Comparison of ENCODE assay signal across 12 cellular contexts in the genomic region with DNA sequence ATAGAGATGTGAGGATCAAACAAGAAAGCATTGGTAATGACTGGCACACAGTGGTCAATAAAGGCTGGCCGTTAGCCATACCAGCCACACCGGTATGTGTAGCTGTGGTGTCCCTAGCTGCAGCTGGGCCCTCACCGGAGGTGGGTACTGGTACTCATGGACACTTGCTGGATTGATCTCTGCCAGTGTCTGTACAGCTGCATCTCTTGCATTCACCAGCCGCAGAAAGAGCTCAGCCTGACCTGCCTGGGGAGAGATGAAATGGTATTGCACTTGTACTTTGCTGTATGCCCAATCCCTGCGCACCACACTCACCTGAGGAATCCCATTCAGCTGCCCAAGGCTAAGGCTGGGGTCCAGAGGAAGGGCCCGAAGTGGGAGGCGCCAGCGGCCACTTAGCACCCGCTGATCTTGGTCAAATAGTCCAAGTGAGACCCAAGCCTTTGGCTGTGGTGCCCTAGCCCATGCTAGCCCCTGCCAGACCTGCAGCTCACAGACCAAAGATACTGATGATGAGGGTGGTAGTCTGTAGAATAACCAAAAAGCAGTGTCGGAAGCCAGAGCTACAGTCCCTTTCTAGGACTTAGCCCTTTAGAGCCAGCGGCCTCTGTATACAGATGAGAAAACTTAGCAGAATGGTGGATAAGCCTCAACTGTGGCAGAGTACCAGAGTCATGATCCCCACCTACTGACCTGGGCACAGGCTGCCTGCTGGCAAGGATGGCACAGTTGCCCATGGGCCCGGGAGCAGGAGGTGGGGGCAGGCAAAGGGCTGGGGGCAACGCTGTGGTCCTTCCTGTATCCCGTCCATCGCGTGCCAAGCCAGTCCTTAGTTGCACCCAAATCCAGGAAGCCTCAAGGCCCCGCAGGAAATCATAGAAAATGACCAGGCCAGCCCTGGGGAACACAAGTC. TPM values are rescaled to one million over a fixed set of nuclear protein-coding genes. Genes with fewer than 3 reads are reported as not detected.
DNase-seq lines count a peak whose midpoint lies in the region; ATAC-seq, FAIRE-seq and TF ChIP-seq lines count a peak whose summit lies in the region.
"Had no signal": no experiment of that assay in that cellular context is flagged by ENCODE, and none has a peak within 500 bp of the region (broad histone marks: within the 10 kb centered on the region; RNA-seq: fewer than 3 reads in every experiment).

No MANE protein-coding gene starts in this region.

- H3K4me3 ChIP-seq in RWPE2 (ENCODE audit: severe bottlenecking) (no peak overlapping the region), heart left ventricle (no peak overlapping the region), small intestine (ENCODE audit: low read depth in 1 of 2, low read length in 2 of 2) (no peak overlapping the region), osteoblast (ENCODE audit: insufficient read depth, low read length) (no peak overlapping the region)
- H3K4me3 ChIP-seq: pancreas had no signal

- no peak for TF ChIP-seq CTCF in RWPE2 (IDR thresholded peaks at IDR 0.05; ENCODE audit: poor library complexity, severe bottlenecking)
- no peak for TF ChIP-seq CTCF in heart left ventricle (IDR thresholded peaks at IDR 0.05)
- TF ChIP-seq CTCF in osteoblast (IDR thresholded peaks at IDR 0.05; ENCODE audit: extremely low read depth, low read depth, low read length), result no peak

- 84 to 87% (median 85%) methylated on average over 15 to 17 of the region's 17 CpGs for WGBS in heart left ventricle, 4 donors
- 85 to 90% (median 86%) methylated on average over 17 of the region's 17 CpGs for WGBS in small intestine, 3 donors

- H3K27ac ChIP-seq in RWPE2 (ENCODE audit: poor library complexity, severe bottlenecking) (no peak overlapping the region), heart left ventricle (peak overlapping the region; percentile 11 to 76 (median 57)), small intestine (ENCODE audit: low read depth in 1 of 2, low read length in 1 of 2) (peak overlapping the region; percentile 25 to 47), osteoblast (ENCODE audit: low read depth, low read length) (no peak overlapping the region)
- H3K27ac ChIP-seq: pancreas had no signal

- peaks cover 2% of the 10 kb centered on the region for H4K20me1 ChIP-seq in osteoblast (ENCODE audit: insufficient read depth, low read length)

- H3K27me3 ChIP-seq in RWPE2 (ENCODE audit: insufficient read depth, poor library complexity, severe bottlenecking) (no peaks in the 10 kb centered on the region), heart left ventricle (no peaks in the 10 kb centered on the region), small intestine (ENCODE audit: control insufficient read depth in 2 of 2, insufficient read depth in 2 of 2, low read length in 2 of 2) (no peaks in the 10 kb centered on the region), osteoblast (ENCODE audit: insufficient read depth, low read length) (no peaks in the 10 kb centered on the region)
- H3K27me3 ChIP-seq: pancreas had no signal

- H3K4me2 ChIP-seq in osteoblast (ENCODE audit: insufficient read depth, low read length), result no peak overlapping the region

- H3K36me3 ChIP-seq in RWPE2 (ENCODE audit: low read depth) (peaks cover 33% of the 10 kb centered on the region), heart left ventricle (peaks cover 0 to 79% (median 45%) of the 10 kb centered on the region in 9 donors), small intestine (ENCODE audit: control insufficient read depth in 2 of 2, insufficient read depth in 2 of 2, low read length in 2 of 2) (peaks cover 12 to 23% of the 10 kb centered on the region in 2 donors), osteoblast (ENCODE audit: insufficient read depth, low read length) (peaks cover 27% of the 10 kb centered on the region)

- H3K9me3 ChIP-seq in RWPE2 (ENCODE audit: severe bottlenecking) (no peaks in the 10 kb centered on the region), heart left ventricle (no peaks in the 10 kb centered on the region), small intestine (ENCODE audit: control insufficient read depth, low read depth) (no peaks in the 10 kb centered on the region), osteoblast (ENCODE audit: low read depth, low read length) (no peaks in the 10 kb centered on the region)
- H3K9me3 ChIP-seq: pancreas had no signal

- ATAC-seq in RWPE2 (ENCODE audit: low read depth), result peak; percentile 11
- ATAC-seq in heart left ventricle, result peak in 2 of 4 donors; percentile 18 to 35
- no peak for ATAC-seq in HG02623 (IDR thresholded peaks at IDR 0.05; ENCODE audit: unreplicated experiment)

- H3K79me2 ChIP-seq in osteoblast (ENCODE audit: insufficient read depth, low read length), result no peaks in the 10 kb centered on the region

- in situ Hi-C loops in GM18951 (cut with MboI; ENCODE audit: low sequenced_read_pairs, unreplicated experiment), result no loop called here

- no peaks in the 10 kb centered on the region for H3K4me1 ChIP-seq in RWPE2 (ENCODE audit: insufficient read depth, poor library complexity, severe bottlenecking)
- H3K4me1 ChIP-seq in heart left ventricle, result peaks cover 0 to 42% (median 16%) of the 10 kb centered on the region in 12 donors
- H3K4me1 ChIP-seq in small intestine (ENCODE audit: control insufficient read depth in 2 of 2, insufficient read depth in 1 of 2, low read depth in 1 of 2, low read length in 1 of 2), result no peaks in the 10 kb centered on the region
- no peaks in the 10 kb centered on the region for H3K4me1 ChIP-seq in osteoblast (ENCODE audit: insufficient read depth, low read length)
- H3K4me1 ChIP-seq: pancreas had no signal

- no peak for FAIRE-seq in small intestine (lab: Jason Lieb, UNC)
- FAIRE-seq: HTR-8/SVneo, pancreas had no signal

- intact Hi-C loops in heart left ventricle (cut with DNase I), result no loop called here

- DNase-seq in RWPE2 (ENCODE audit: low spot score), result no peak
- no peak for DNase-seq in heart left ventricle
- DNase-seq in small intestine, result no peak
- no peak for DNase-seq in erythroblast (lab: John Stamatoyannopoulos, UW)
- no peak for DNase-seq in osteoblast (ENCODE audit: insufficient read length, low spot score, missing footprints)
- no peak for DNase-seq in SW 1271 (lab: John Stamatoyannopoulos, UW)
- DNase-seq: activated T-cell treated with anti-CD3 and anti-CD28 coated beads for 4 hours, NCI-H2171 treated with DMSO at 0.1 percent for 48 hours, pancreas had no signal

- TF ChIP-seq POLR2A in GM18951 (IDR thresholded peaks at IDR 0.05; ENCODE audit: extremely low read depth, insufficient read depth, insufficient read length) (peak; percentile 1), heart left ventricle (IDR thresholded peaks at IDR 0.05) (no peak), erythroblast (IDR thresholded peaks at IDR 0.05; ENCODE audit: low read length) (no peak)

- no peak overlapping the region for H2AFZ ChIP-seq in osteoblast (ENCODE audit: low read length)

RNA-seq across cellular contexts. Expression of gene CCDC17, which starts 3.0 kb away (rescaled TPM):
- 1 to 10 TPM in 3 of 9 donors, under 1 TPM in 6; 0.20 to 1.3 (median 0.93) TPM for total RNA-seq in heart left ventricle
- polyA plus RNA-seq in heart left ventricle, result 1 to 10 TPM in 1 of 2 donors, under 1 TPM in 1; 0.35 to 2.0 TPM
- polyA plus RNA-seq in small intestine, result 1 to 10 TPM; 1.5 to 8.3 (median 5.1) TPM
- 0.72 and 1.5 TPM in 2 replicates for total RNA-seq in osteoblast

RNA-seq across cellular contexts. Expression of gene NASP, which starts 37.0 kb away (rescaled TPM):
- 10 to 100 TPM; 24.5 to 53.4 (median 31.4) TPM for total RNA-seq in heart left ventricle
- 10 to 100 TPM; 70.6 to 86.6 TPM for polyA plus RNA-seq in heart left ventricle
- polyA plus RNA-seq in small intestine, result 100 to 1,000 TPM in 1 of 3 donors, 10 to 100 TPM in 2; 46.3 to 149 (median 60.5) TPM
- total RNA-seq in osteoblast, result 25.9 and 27.5 TPM in 2 replicates

Comparison
In these comparisons a context has a peak if more than half of its experiments do, and no peak if none do; other contexts are left out.
1. H3K27ac ChIP-seq: peak in heart left ventricle (12 of 12) and small intestine (2 of 2); none in RWPE2 (single experiment) and osteoblast (single experiment).